ENCODE assay signal across 12 cellular contexts in genomic region chr15:63389902-63390301, GRCh38. TPM values are rescaled to one million over a fixed set of nuclear protein-coding genes. Genes with fewer than 3 reads are reported as not detected.
DNase-seq lines count a peak whose midpoint lies in the region; ATAC-seq and TF ChIP-seq lines count a peak whose summit lies in the region.
"Had no signal": no experiment of that assay in that cellular context is flagged by ENCODE, and none has a peak within 500 bp of the region (broad histone marks: within the 10 kb centered on the region; RNA-seq: fewer than 3 reads in every experiment).

No MANE protein-coding gene starts in this region.

- ATAC-seq in HG02571 (IDR thresholded peaks at IDR 0.05; ENCODE audit: unreplicated experiment) (no peak), HG02970 (IDR thresholded peaks at IDR 0.05; ENCODE audit: low FRiP score, unreplicated experiment) (no peak)
- ATAC-seq: gastrocnemius medialis, WTC11 had no signal

- CTCF ChIA-PET in RWPE1 (lab: Yijun Ruan, JAX), result interaction anchor here (0.8 kb wide), 1 partner anchor 101 kb away, joined by 5 read pairs; no protein-coding TSS in a partner anchor

- peaks cover 36% of the 10 kb centered on the region for H3K4me1 Mint-ChIP-seq in mesothelial cell of epicardium

- no peak overlapping the region for H3K27ac ChIP-seq in RWPE1
- H3K27ac ChIP-seq: coronary artery, gastrocnemius medialis had no signal

- DNase-seq in DMS79 treated with DMSO at 0.1 percent for 48 hours (lab: John Stamatoyannopoulos, UW) (peak; percentile 83), NCI-H187 treated with DMSO at 0.1 percent for 48 hours (lab: John Stamatoyannopoulos, UW) (peak; percentile 30), RWPE1 (ENCODE audit: low spot score) (peak; percentile 50), mesothelial cell of epicardium (ENCODE audit: low spot score in 2 of 2, unreplicated experiment in 2 of 2) (peak; percentile 41 to 72), KBM-7 (no peak), T-helper 2 cell (no peak)
- DNase-seq: C1 segment of cervical spinal cord, gastrocnemius medialis had no signal

- no peak overlapping the region for H3K4me3 Mint-ChIP-seq in mesothelial cell of epicardium
- H3K4me3 Mint-ChIP-seq: WTC11 had no signal

- no peaks in the 10 kb centered on the region for H3K27me3 Mint-ChIP-seq in mesothelial cell of epicardium (ENCODE audit: low read depth)

- H3K27ac Mint-ChIP-seq in mesothelial cell of epicardium, result peak overlapping the region; percentile 69
- H3K27ac Mint-ChIP-seq: WTC11 had no signal

- TF ChIP-seq CTCF in RWPE1 (conservative IDR thresholded peaks at IDR 0.05; ENCODE audit: low read depth) (no peak), mesothelial cell of epicardium (IDR thresholded peaks at IDR 0.05; ENCODE audit: unreplicated experiment) (no peak)

- in situ Hi-C loops in KBM-7 (cut with MboI; ENCODE audit: low pct_unique_long_range_greater_than_20kb, low sequenced_read_pairs), result no loop called here

- no peaks in the 10 kb centered on the region for H3K9me3 Mint-ChIP-seq in mesothelial cell of epicardium

- no peaks in the 10 kb centered on the region for H3K36me3 Mint-ChIP-seq in mesothelial cell of epicardium

- POLR2A ChIA-PET in RWPE1 (lab: Yijun Ruan, JAX; ENCODE audit: low non-redundant PET), result no interaction called here

RNA-seq across cellular contexts. Expression of gene CA12, which starts 8.3 kb away (rescaled TPM):
- 1.0 to 1.6 TPM (median 1.3 TPM) in 3 replicates for total RNA-seq in mesothelial cell of epicardium

Comparison
In these comparisons a context has a peak if more than half of its experiments do, and no peak if none do; other contexts are left out.
1. DNase-seq: peak in DMS79 treated with DMSO at 0.1 percent for 48 hours (single experiment), NCI-H187 treated with DMSO at 0.1 percent for 48 hours (single experiment), RWPE1 (single experiment) and mesothelial cell of epicardium (2 of 2); none in KBM-7 (single experiment) and T-helper 2 cell (0 of 5).